9 cellular contexts compared by ENCODE assay signal in genomic region chr11:75214411-75214821, GRCh38. TPM values are rescaled to one million over a fixed set of nuclear protein-coding genes. Genes with fewer than 3 reads are reported as not detected.
A peak's percentile ranks its signal among the peaks of the same experiment; 100 is the strongest.
DNase-seq lines count a peak whose midpoint lies in the region; ATAC-seq and TF ChIP-seq lines count a peak whose summit lies in the region.
"Had no signal": no experiment of that assay in that cellular context is flagged by ENCODE, and none has a peak within 500 bp of the region (broad histone marks: within the 10 kb centered on the region; RNA-seq: fewer than 3 reads in every experiment).

No MANE protein-coding gene starts in this region.

- no peak overlapping the region for H3K9ac ChIP-seq in mesenchymal stem cell (ENCODE audit: low read length)

- peaks cover 41% of the 10 kb centered on the region for H3K27me3 Mint-ChIP-seq in chondrocyte (ENCODE audit: low read depth)

- peaks cover 46 to 72% of the 10 kb centered on the region in 2 experiments for H3K27me3 ChIP-seq in mesenchymal stem cell (ENCODE audit: control insufficient read depth in 1 of 2, insufficient read depth in 1 of 2, low read length in 2 of 2)

- no peak overlapping the region for H2BK120ac ChIP-seq in mesenchymal stem cell (ENCODE audit: low read depth, low read length)

- 4% methylated on average over 7 of the region's 8 CpGs for WGBS in mesenchymal stem cell

- H3K36me3 Mint-ChIP-seq in chondrocyte (ENCODE audit: low read depth) = no peaks in the 10 kb centered on the region
- H3K36me3 Mint-ChIP-seq: activated naive CD4-positive, alpha-beta T cell treated with anti-CD3 and anti-CD28 coated beads, Interleukin-2, amount 50 U/mL, for 24 hours had no signal

- H3K27ac Mint-ChIP-seq in chondrocyte (ENCODE audit: unreplicated experiment) = no peak overlapping the region
- H3K27ac Mint-ChIP-seq: activated naive CD4-positive, alpha-beta T cell treated with anti-CD3 and anti-CD28 coated beads, Interleukin-2, amount 50 U/mL, for 24 hours had no signal

- H3K36me3 ChIP-seq in mesenchymal stem cell (ENCODE audit: control insufficient read depth in 1 of 2, insufficient read depth in 2 of 2, low read depth in 1 of 2, low read length in 2 of 2) = no peaks in the 10 kb centered on the region

- no peak overlapping the region for H2BK12ac ChIP-seq in mesenchymal stem cell (ENCODE audit: low read length in 2 of 2)

- no peak for ATAC-seq in HG03442 (IDR thresholded peaks at IDR 0.05; ENCODE audit: unreplicated experiment)
- ATAC-seq in GM19351 (IDR thresholded peaks at IDR 0.05; ENCODE audit: unreplicated experiment) = no peak

- no peak overlapping the region for H3K4ac ChIP-seq in mesenchymal stem cell (ENCODE audit: low read depth in 1 of 2, low read length in 2 of 2)

- no peak overlapping the region for H3K14ac ChIP-seq in mesenchymal stem cell (ENCODE audit: low read length in 2 of 2)

- no peak overlapping the region for H3K27ac ChIP-seq in mesenchymal stem cell (ENCODE audit: low read length, poor library complexity, severe bottlenecking)

- peak; percentile 74 for TF ChIP-seq CTCF in chondrocyte (IDR thresholded peaks at IDR 0.05)

- H3K79me1 ChIP-seq in mesenchymal stem cell (replicated peaks; ENCODE audit: low read length, poor library complexity, severe bottlenecking) = no peaks in the 10 kb centered on the region

- no peak overlapping the region for H4K8ac ChIP-seq in mesenchymal stem cell (ENCODE audit: low read length)

- peaks cover 2% of the 10 kb centered on the region for H3K9me3 ChIP-seq in mesenchymal stem cell (ENCODE audit: control insufficient read depth, low read length)

- no peaks in the 10 kb centered on the region for H3K9me3 Mint-ChIP-seq in chondrocyte (ENCODE audit: low read depth)
- H3K9me3 Mint-ChIP-seq: activated naive CD4-positive, alpha-beta T cell treated with anti-CD3 and anti-CD28 coated beads, Interleukin-2, amount 50 U/mL, for 24 hours had no signal

- H3K23ac ChIP-seq in mesenchymal stem cell (ENCODE audit: low read length in 2 of 2) = no peak overlapping the region

- H3K4me1 Mint-ChIP-seq in chondrocyte (ENCODE audit: low read depth) = no peaks in the 10 kb centered on the region
- H3K4me1 Mint-ChIP-seq: activated naive CD4-positive, alpha-beta T cell treated with anti-CD3 and anti-CD28 coated beads, Interleukin-2, amount 50 U/mL, for 24 hours had no signal

- no peak overlapping the region for H2BK5ac ChIP-seq in mesenchymal stem cell (ENCODE audit: low read depth, low read length, poor library complexity, severe bottlenecking)

- H2AFZ ChIP-seq in mesenchymal stem cell (ENCODE audit: low read depth, low read length) = no peak overlapping the region

- H3K4me3 Mint-ChIP-seq in chondrocyte (ENCODE audit: unreplicated experiment) = no peak overlapping the region
- H3K4me3 Mint-ChIP-seq: activated naive CD4-positive, alpha-beta T cell treated with anti-CD3 and anti-CD28 coated beads, Interleukin-2, amount 50 U/mL, for 24 hours had no signal

- H3K4me3 ChIP-seq in mesenchymal stem cell (ENCODE audit: insufficient read depth in 1 of 2, low read depth in 1 of 2, low read length in 2 of 2) = no peak overlapping the region

- H4K91ac ChIP-seq in mesenchymal stem cell (ENCODE audit: low read length) = no peak overlapping the region

- H3K4me2 ChIP-seq in mesenchymal stem cell (ENCODE audit: low read length, poor library complexity, severe bottlenecking) = no peak overlapping the region

- H3K4me1 ChIP-seq in mesenchymal stem cell (ENCODE audit: control insufficient read depth, insufficient read depth, low read depth, low read length) = no peaks in the 10 kb centered on the region

- DNase-seq in GDM1 (lab: John Stamatoyannopoulos, UW) = peak; percentile 42
- DNase-seq in NCI-H1092 (lab: John Stamatoyannopoulos, UW) = peak; percentile 46
- peak; percentile 55 for DNase-seq in activated CD4-positive, alpha-beta T cell treated with anti-CD3 and anti-CD28 coated beads for 1 hour
- no peak for DNase-seq in chondrocyte (ENCODE audit: low spot score)
- DNase-seq in mesenchymal stem cell = peak; percentile 85
- peak; percentile 50 to 71 for DNase-seq in stimulated activated CD8-positive, alpha-beta memory T cell treated with anti-CD3 and anti-CD28 coated beads, Interleukin-2, amount 100 ng/mL, for 48 hours (ENCODE audit: low read depth in 2 of 2)

- H3K18ac ChIP-seq in mesenchymal stem cell (ENCODE audit: low read depth in 1 of 2, low read length in 2 of 2) = no peak overlapping the region

- H2BK15ac ChIP-seq in mesenchymal stem cell (ENCODE audit: low read depth, poor library complexity, severe bottlenecking) = no peak overlapping the region

- no peak overlapping the region for H2AK5ac ChIP-seq in mesenchymal stem cell (ENCODE audit: low read length, severe bottlenecking)

RNA-seq across cellular contexts. Expression of gene TPBGL, which starts 26.2 kb away (rescaled TPM):
- total RNA-seq in chondrocyte = 0.24 to 0.82 TPM (median 0.74 TPM) in 3 replicates
- polyA plus RNA-seq in mesenchymal stem cell (2013, experiment 1 of 2) = 0.14 TPM
- polyA plus RNA-seq in mesenchymal stem cell (2013, experiment 2 of 2) = 0.04 TPM
